In genomic region chr6:149745252-149745651, GRCh38 we compare ENCODE assay signal across 8 cellular contexts. TPM values are rescaled to one million over a fixed set of nuclear protein-coding genes. Genes with fewer than 3 reads are reported as not detected.
A peak's percentile ranks its signal among the peaks of the same experiment; 100 is the strongest.
DNase-seq lines count a peak whose midpoint lies in the region; ATAC-seq and TF ChIP-seq lines count a peak whose summit lies in the region.
"Not testable (repeated sequence)": the region's sequence is repeated elsewhere in the genome, so short reads cannot be mapped to it uniquely, and the experiment has no call there.

No MANE protein-coding gene starts in this region.

- not testable (repeated sequence) for H3K36me3 Mint-ChIP-seq in activated naive CD4-positive, alpha-beta T cell treated with anti-CD3 and anti-CD28 coated beads, Interleukin-2, amount 50 U/mL, for 24 hours
- H3K36me3 Mint-ChIP-seq in naive thymus-derived CD8-positive, alpha-beta T cell, result peaks cover 0 to 36% (median 11%) of the 10 kb centered on the region in 3 donors
- peaks cover 12% of the 10 kb centered on the region for H3K36me3 Mint-ChIP-seq in stimulated activated memory B cell treated with anti-CD40 and anti-IgM and Interleukin-4, amounts not matched to agents 10 μg/mL and 1 μg/mL and 100 μg/mL, for 72 hours

- ATAC-seq in naive thymus-derived CD8-positive, alpha-beta T cell; stimulated activated memory B cell treated with anti-CD40 and anti-IgM and Interleukin-4, amounts not matched to agents 10 μg/mL and 1 μg/mL and 100 μg/mL, for 72 hours: not testable (repeated sequence)

- not testable (repeated sequence) for TF ChIP-seq CTCF in BJ (IDR thresholded peaks at IDR 0.05; ENCODE audit: insufficient read depth, low read depth, low read length); HL-60 (IDR thresholded peaks at IDR 0.05; ENCODE audit: insufficient read depth, low read length); SK-N-SH (IDR thresholded peaks at IDR 0.05); hepatocyte (IDR thresholded peaks at IDR 0.05; ENCODE audit: poor library complexity)

- H3K4me1 ChIP-seq in SK-N-SH (ENCODE audit: control insufficient read depth in 1 of 2, insufficient read depth in 2 of 2, low read depth in 1 of 2, low read length in 1 of 2); ectodermal cell (ENCODE audit: control insufficient read depth, insufficient read depth, low read length); hepatocyte (ENCODE audit: insufficient read depth): not testable (repeated sequence)

- peak overlapping the region; percentile 82 for H3K4me3 ChIP-seq in BJ (ENCODE audit: low read depth, low read length)
- H3K4me3 ChIP-seq in HL-60 (replicated peaks; ENCODE audit: insufficient read depth, low read length), result peak overlapping the region; percentile 89
- peak overlapping the region; percentile 86 to 95 for H3K4me3 ChIP-seq in SK-N-SH (ENCODE audit: low read depth in 2 of 2, low read length in 1 of 2)
- peak overlapping the region; percentile 88 for H3K4me3 ChIP-seq in ectodermal cell (ENCODE audit: insufficient read depth, low read depth, low read length)
- not testable (repeated sequence) for H3K4me3 ChIP-seq in hepatocyte

- not testable (repeated sequence) for H3K9me3 ChIP-seq in SK-N-SH; ectodermal cell (ENCODE audit: control insufficient read depth, low read length); hepatocyte (ENCODE audit: low read depth)

- H3K4me1 Mint-ChIP-seq in activated naive CD4-positive, alpha-beta T cell treated with anti-CD3 and anti-CD28 coated beads, Interleukin-2, amount 50 U/mL, for 24 hours, result peaks cover 23% of the 10 kb centered on the region
- H3K4me1 Mint-ChIP-seq in naive thymus-derived CD8-positive, alpha-beta T cell, result peaks cover 10 to 35% (median 26%) of the 10 kb centered on the region in 4 donors
- H3K4me1 Mint-ChIP-seq in stimulated activated memory B cell treated with anti-CD40 and anti-IgM and Interleukin-4, amounts not matched to agents 10 μg/mL and 1 μg/mL and 100 μg/mL, for 72 hours, result peaks cover 14% of the 10 kb centered on the region

- not testable (repeated sequence) for H3K27me3 ChIP-seq in BJ (ENCODE audit: control insufficient read depth, insufficient read depth, low read length); HL-60 (ENCODE audit: insufficient read depth, poor library complexity, severe bottlenecking); SK-N-SH (ENCODE audit: insufficient read depth); ectodermal cell (ENCODE audit: control insufficient read depth, insufficient read depth, low read length, poor library complexity, severe bottlenecking); hepatocyte

- H4K20me1 ChIP-seq in SK-N-SH (ENCODE audit: insufficient read depth); hepatocyte (ENCODE audit: insufficient read depth, poor library complexity, severe bottlenecking): not testable (repeated sequence)

- 38% methylated on average over 10 of the region's 10 CpGs for WGBS in SK-N-SH (ENCODE audit: low lambda C conversion rate)
- WGBS in ectodermal cell, 2 experiments, result 89 to 93% methylated on average over 9 of the region's 10 CpGs
- WGBS in hepatocyte (ENCODE audit: low lambda C conversion rate, missing lambda C conversion rate), result 92% methylated on average over 10 of the region's 10 CpGs

- peak overlapping the region; percentile 99 for H3K4me3 Mint-ChIP-seq in activated naive CD4-positive, alpha-beta T cell treated with anti-CD3 and anti-CD28 coated beads, Interleukin-2, amount 50 U/mL, for 24 hours
- peak overlapping the region; percentile 93 to 98 (median 96) for H3K4me3 Mint-ChIP-seq in naive thymus-derived CD8-positive, alpha-beta T cell
- peak overlapping the region; percentile 96 for H3K4me3 Mint-ChIP-seq in stimulated activated memory B cell treated with anti-CD40 and anti-IgM and Interleukin-4, amounts not matched to agents 10 μg/mL and 1 μg/mL and 100 μg/mL, for 72 hours

- not testable (repeated sequence) for TF ChIP-seq RAD21 in SK-N-SH (IDR thresholded peaks at IDR 0.05; ENCODE audit: low read length)

- POLR2A ChIA-PET in BJ (lab: Charles Lee), result not testable (repeated sequence)
- POLR2A ChIA-PET in SK-N-SH (lab: Yijun Ruan, JAX), result interaction anchor here (1.8 kb wide), 1 partner anchor 28 kb away, joined by 5 read pairs; the partner anchor contains the start of gene LATS1
- POLR2A ChIA-PET in naive thymus-derived CD8-positive, alpha-beta T cell (lab: Charles Lee), result interaction anchor here (1.2 to 7.3 kb wide), 2 partner anchors 11 to 27 kb away, joined by 3 to 66 read pairs; partner anchors contain the start of gene LATS1

- H3K79me2 ChIP-seq in SK-N-SH (ENCODE audit: insufficient read depth) (peaks cover 39% of the 10 kb centered on the region), hepatocyte (peaks cover 26% of the 10 kb centered on the region)

- peak overlapping the region; percentile 85 for H3K4me2 ChIP-seq in SK-N-SH
- peak overlapping the region; percentile 74 for H3K4me2 ChIP-seq in hepatocyte

- peak overlapping the region; percentile 96 for H3K27ac Mint-ChIP-seq in activated naive CD4-positive, alpha-beta T cell treated with anti-CD3 and anti-CD28 coated beads, Interleukin-2, amount 50 U/mL, for 24 hours
- peak overlapping the region in 7 of 10 donors; percentile 16 to 94 (median 91) for H3K27ac Mint-ChIP-seq in naive thymus-derived CD8-positive, alpha-beta T cell
- H3K27ac Mint-ChIP-seq in stimulated activated memory B cell treated with anti-CD40 and anti-IgM and Interleukin-4, amounts not matched to agents 10 μg/mL and 1 μg/mL and 100 μg/mL, for 72 hours, result peak overlapping the region; percentile 88

- not testable (repeated sequence) for H3K36me3 ChIP-seq in BJ (ENCODE audit: control insufficient read depth, insufficient read depth, low read length); hepatocyte (replicated peaks; ENCODE audit: insufficient read depth, low read depth)
- H3K36me3 ChIP-seq in SK-N-SH (replicated peaks in 1 of 2; ENCODE audit: control insufficient read depth in 1 of 2, insufficient read depth in 2 of 2, low read length in 1 of 2) (peaks cover 9 to 11% of the 10 kb centered on the region in 2 experiments), ectodermal cell (ENCODE audit: control insufficient read depth, insufficient read depth, low read length) (peaks cover 24% of the 10 kb centered on the region)

- not testable (repeated sequence) for DNase-seq in BJ (ENCODE audit: low read depth); HL-60 (ENCODE audit: low read depth in 1 of 2, low spot score in 1 of 2); SK-N-SH; hepatocyte (ENCODE audit: low spot score); naive thymus-derived CD8-positive, alpha-beta T cell

- TF ChIP-seq EP300 in SK-N-SH (IDR thresholded peaks at IDR 0.05; ENCODE audit: borderline replicate concordance in 1 of 2, low read depth in 1 of 2, low read length in 1 of 2), result not testable (repeated sequence)

- H3K27ac ChIP-seq in HL-60 (replicated peaks); SK-N-SH (ENCODE audit: low read depth in 2 of 2, low read length in 1 of 2); ectodermal cell (ENCODE audit: insufficient read depth, low read depth, low read length, poor library complexity, severe bottlenecking); hepatocyte: not testable (repeated sequence)

- not testable (repeated sequence) for H3K9me3 Mint-ChIP-seq in activated naive CD4-positive, alpha-beta T cell treated with anti-CD3 and anti-CD28 coated beads, Interleukin-2, amount 50 U/mL, for 24 hours; naive thymus-derived CD8-positive, alpha-beta T cell; stimulated activated memory B cell treated with anti-CD40 and anti-IgM and Interleukin-4, amounts not matched to agents 10 μg/mL and 1 μg/mL and 100 μg/mL, for 72 hours

- not testable (repeated sequence) for H3K9me2 ChIP-seq in SK-N-SH; hepatocyte (replicated peaks; ENCODE audit: insufficient read depth)

- H3K9ac ChIP-seq in SK-N-SH, result peak overlapping the region; percentile 91; the same call in 1 of the 2 replicates

- peaks cover 15% of the 10 kb centered on the region for H3F3A ChIP-seq in SK-N-SH (replicated peaks; ENCODE audit: insufficient read depth)

- H2AFZ ChIP-seq in SK-N-SH (ENCODE audit: low read depth), result peak overlapping the region; percentile 92; the same call in 1 of the 2 replicates
- H2AFZ ChIP-seq in hepatocyte, result not testable (repeated sequence)

- not testable (repeated sequence) for H3K27me3 Mint-ChIP-seq in activated naive CD4-positive, alpha-beta T cell treated with anti-CD3 and anti-CD28 coated beads, Interleukin-2, amount 50 U/mL, for 24 hours; naive thymus-derived CD8-positive, alpha-beta T cell; stimulated activated memory B cell treated with anti-CD40 and anti-IgM and Interleukin-4, amounts not matched to agents 10 μg/mL and 1 μg/mL and 100 μg/mL, for 72 hours

- CTCF ChIA-PET in BJ (lab: Yijun Ruan, JAX), result interaction anchor here (0.6 to 1.4 kb wide), 6 partner anchors 11 to 321 kb away, joined by 3 read pairs; no protein-coding TSS in a partner anchor
- CTCF ChIA-PET in SK-N-SH (lab: Yijun Ruan, JAX), result interaction anchor here (0.8 to 2.9 kb wide), 3 partner anchors 10 to 21 kb away, joined by 4 to 16 read pairs (median 12); no protein-coding TSS in a partner anchor

RNA-seq across cellular contexts. Expression of gene NUP43, which starts 1.1 kb away (rescaled TPM):
- polyA plus RNA-seq in BJ (2011; rRNA removed), result 20.1 and 35.4 TPM in 2 replicates
- polyA minus RNA-seq in BJ (2011; rRNA and poly(A)+ RNA removed), result 37.3 and 39.4 TPM in 2 replicates
- polyA plus RNA-seq in SK-N-SH (2012; rRNA removed), result 10.1 and 16.4 TPM in 2 replicates
- polyA plus RNA-seq in SK-N-SH (2012; cell fraction: cytosol; rRNA removed), result 9.6 and 11.8 TPM in 2 replicates
- 19.9 and 49.9 TPM in 2 replicates for polyA plus RNA-seq in SK-N-SH (2012; cell fraction: nucleus; rRNA removed)
- 50.9 TPM for polyA plus RNA-seq in ectodermal cell (2013, experiment 1 of 4)
- 57.4 TPM for polyA plus RNA-seq in ectodermal cell (2013, experiment 2 of 4)
- 37.2 TPM for polyA plus RNA-seq in ectodermal cell (2013, experiment 3 of 4)
- 39.6 TPM for polyA plus RNA-seq in ectodermal cell (2013, experiment 4 of 4)
- total RNA-seq in hepatocyte, result 33.6 and 37.2 TPM in 2 replicates
- 7.0 and 9.8 TPM in 2 replicates for polyA plus RNA-seq in hepatocyte
- total RNA-seq in naive thymus-derived CD8-positive, alpha-beta T cell, result 10 to 100 TPM; 62.0 to 66.1 TPM
- polyA plus RNA-seq in naive thymus-derived CD8-positive, alpha-beta T cell, result 1 to 10 TPM; 2.4 to 6.3 (median 5.9) TPM

RNA-seq across cellular contexts. Expression of gene PCMT1, which starts 4.3 kb away (rescaled TPM):
- 63.2 and 106 TPM in 2 replicates for polyA plus RNA-seq in BJ (2011; rRNA removed)
- polyA minus RNA-seq in BJ (2011; rRNA and poly(A)+ RNA removed), result 19.6 and 29.0 TPM in 2 replicates
- polyA plus RNA-seq in SK-N-SH (2012; rRNA removed), result 158 and 190 TPM in 2 replicates
- polyA plus RNA-seq in SK-N-SH (2012; cell fraction: cytosol; rRNA removed), result 176 and 191 TPM in 2 replicates
- polyA plus RNA-seq in SK-N-SH (2012; cell fraction: nucleus; rRNA removed), result 74.2 and 100 TPM in 2 replicates
- polyA plus RNA-seq in ectodermal cell (2013, experiment 1 of 4), result 91.9 TPM
- 91.0 TPM for polyA plus RNA-seq in ectodermal cell (2013, experiment 2 of 4)
- polyA plus RNA-seq in ectodermal cell (2013, experiment 3 of 4), result 89.8 TPM
- 97.9 TPM for polyA plus RNA-seq in ectodermal cell (2013, experiment 4 of 4)
- total RNA-seq in hepatocyte, result 107 and 110 TPM in 2 replicates
- polyA plus RNA-seq in hepatocyte, result 126 and 130 TPM in 2 replicates
- total RNA-seq in naive thymus-derived CD8-positive, alpha-beta T cell, result 10 to 100 TPM; 53.4 to 54.8 TPM
- 100 to 1,000 TPM; 141 to 148 (median 145) TPM for polyA plus RNA-seq in naive thymus-derived CD8-positive, alpha-beta T cell

RNA-seq across cellular contexts. Expression of gene LATS1, which starts 27.4 kb away (rescaled TPM):
- polyA plus RNA-seq in BJ (2011; rRNA removed) (12.4 and 16.7 TPM in 2 replicates), SK-N-SH (2012; rRNA removed) (6.9 and 9.3 TPM in 2 replicates), hepatocyte (6.6 and 7.9 TPM in 2 replicates)
- 16.8 and 22.2 TPM in 2 replicates for polyA minus RNA-seq in BJ (2011; rRNA and poly(A)+ RNA removed)
- 6.9 and 7.1 TPM in 2 replicates for polyA plus RNA-seq in SK-N-SH (2012; cell fraction: cytosol; rRNA removed)
- polyA plus RNA-seq in SK-N-SH (2012; cell fraction: nucleus; rRNA removed), result 8.3 and 11.0 TPM in 2 replicates
- polyA plus RNA-seq in ectodermal cell (2013, experiment 1 of 4), result 20.6 TPM
- 22.0 TPM for polyA plus RNA-seq in ectodermal cell (2013, experiment 2 of 4)
- 19.4 TPM for polyA plus RNA-seq in ectodermal cell (2013, experiment 3 of 4)
- polyA plus RNA-seq in ectodermal cell (2013, experiment 4 of 4), result 20.7 TPM
- 23.7 and 26.2 TPM in 2 replicates for total RNA-seq in hepatocyte
- total RNA-seq in naive thymus-derived CD8-positive, alpha-beta T cell, result 10 to 100 TPM; 45.1 to 55.7 TPM
- 10 to 100 TPM in 2 of 3 donors, 1 to 10 TPM in 1; 6.8 to 14.2 (median 14.1) TPM for polyA plus RNA-seq in naive thymus-derived CD8-positive, alpha-beta T cell
